Comparison of ENCODE assay signal across 1 cellular context in the genomic region with DNA sequence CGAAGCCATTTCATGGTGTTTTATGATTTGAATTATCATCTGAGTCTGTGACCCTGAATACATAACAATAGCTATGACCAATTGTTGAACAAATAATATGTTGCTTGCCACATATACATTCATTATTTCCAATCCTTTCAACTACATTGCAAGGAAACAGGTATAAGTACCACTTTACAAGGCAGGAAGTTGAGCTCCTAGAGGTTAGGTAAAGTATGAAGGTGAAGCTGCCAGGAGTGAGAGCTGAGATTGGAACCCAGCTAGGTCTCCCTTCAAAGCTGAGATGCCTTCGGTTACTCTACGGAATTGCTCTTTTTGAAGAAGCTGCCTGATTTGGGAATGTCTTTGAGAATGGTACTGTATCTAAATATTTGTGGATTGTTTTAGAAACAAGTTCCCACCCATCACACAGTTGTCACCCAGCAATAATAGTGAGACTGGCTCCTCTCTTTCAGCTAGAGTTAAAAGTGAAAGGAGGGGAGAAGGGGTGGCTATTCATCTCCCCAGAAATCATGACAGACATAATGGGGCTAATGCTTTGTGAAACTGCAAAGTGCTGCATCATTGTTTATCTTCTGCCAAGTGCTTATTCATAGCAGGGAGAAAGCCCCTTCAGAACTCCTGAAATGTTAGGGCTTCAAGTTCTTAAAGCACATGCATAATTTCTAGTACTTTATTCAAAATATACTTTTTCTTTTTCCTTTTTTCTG.
TF ChIP-seq lines count a peak whose summit lies in the region.

No MANE protein-coding gene starts in this region.

TF ChIP-seq in GM23338, 12 proteins besides CTCF, POLR2A, EP300 and RAD21 (continued from another document):
- TF ChIP-seq, protein P1, sequence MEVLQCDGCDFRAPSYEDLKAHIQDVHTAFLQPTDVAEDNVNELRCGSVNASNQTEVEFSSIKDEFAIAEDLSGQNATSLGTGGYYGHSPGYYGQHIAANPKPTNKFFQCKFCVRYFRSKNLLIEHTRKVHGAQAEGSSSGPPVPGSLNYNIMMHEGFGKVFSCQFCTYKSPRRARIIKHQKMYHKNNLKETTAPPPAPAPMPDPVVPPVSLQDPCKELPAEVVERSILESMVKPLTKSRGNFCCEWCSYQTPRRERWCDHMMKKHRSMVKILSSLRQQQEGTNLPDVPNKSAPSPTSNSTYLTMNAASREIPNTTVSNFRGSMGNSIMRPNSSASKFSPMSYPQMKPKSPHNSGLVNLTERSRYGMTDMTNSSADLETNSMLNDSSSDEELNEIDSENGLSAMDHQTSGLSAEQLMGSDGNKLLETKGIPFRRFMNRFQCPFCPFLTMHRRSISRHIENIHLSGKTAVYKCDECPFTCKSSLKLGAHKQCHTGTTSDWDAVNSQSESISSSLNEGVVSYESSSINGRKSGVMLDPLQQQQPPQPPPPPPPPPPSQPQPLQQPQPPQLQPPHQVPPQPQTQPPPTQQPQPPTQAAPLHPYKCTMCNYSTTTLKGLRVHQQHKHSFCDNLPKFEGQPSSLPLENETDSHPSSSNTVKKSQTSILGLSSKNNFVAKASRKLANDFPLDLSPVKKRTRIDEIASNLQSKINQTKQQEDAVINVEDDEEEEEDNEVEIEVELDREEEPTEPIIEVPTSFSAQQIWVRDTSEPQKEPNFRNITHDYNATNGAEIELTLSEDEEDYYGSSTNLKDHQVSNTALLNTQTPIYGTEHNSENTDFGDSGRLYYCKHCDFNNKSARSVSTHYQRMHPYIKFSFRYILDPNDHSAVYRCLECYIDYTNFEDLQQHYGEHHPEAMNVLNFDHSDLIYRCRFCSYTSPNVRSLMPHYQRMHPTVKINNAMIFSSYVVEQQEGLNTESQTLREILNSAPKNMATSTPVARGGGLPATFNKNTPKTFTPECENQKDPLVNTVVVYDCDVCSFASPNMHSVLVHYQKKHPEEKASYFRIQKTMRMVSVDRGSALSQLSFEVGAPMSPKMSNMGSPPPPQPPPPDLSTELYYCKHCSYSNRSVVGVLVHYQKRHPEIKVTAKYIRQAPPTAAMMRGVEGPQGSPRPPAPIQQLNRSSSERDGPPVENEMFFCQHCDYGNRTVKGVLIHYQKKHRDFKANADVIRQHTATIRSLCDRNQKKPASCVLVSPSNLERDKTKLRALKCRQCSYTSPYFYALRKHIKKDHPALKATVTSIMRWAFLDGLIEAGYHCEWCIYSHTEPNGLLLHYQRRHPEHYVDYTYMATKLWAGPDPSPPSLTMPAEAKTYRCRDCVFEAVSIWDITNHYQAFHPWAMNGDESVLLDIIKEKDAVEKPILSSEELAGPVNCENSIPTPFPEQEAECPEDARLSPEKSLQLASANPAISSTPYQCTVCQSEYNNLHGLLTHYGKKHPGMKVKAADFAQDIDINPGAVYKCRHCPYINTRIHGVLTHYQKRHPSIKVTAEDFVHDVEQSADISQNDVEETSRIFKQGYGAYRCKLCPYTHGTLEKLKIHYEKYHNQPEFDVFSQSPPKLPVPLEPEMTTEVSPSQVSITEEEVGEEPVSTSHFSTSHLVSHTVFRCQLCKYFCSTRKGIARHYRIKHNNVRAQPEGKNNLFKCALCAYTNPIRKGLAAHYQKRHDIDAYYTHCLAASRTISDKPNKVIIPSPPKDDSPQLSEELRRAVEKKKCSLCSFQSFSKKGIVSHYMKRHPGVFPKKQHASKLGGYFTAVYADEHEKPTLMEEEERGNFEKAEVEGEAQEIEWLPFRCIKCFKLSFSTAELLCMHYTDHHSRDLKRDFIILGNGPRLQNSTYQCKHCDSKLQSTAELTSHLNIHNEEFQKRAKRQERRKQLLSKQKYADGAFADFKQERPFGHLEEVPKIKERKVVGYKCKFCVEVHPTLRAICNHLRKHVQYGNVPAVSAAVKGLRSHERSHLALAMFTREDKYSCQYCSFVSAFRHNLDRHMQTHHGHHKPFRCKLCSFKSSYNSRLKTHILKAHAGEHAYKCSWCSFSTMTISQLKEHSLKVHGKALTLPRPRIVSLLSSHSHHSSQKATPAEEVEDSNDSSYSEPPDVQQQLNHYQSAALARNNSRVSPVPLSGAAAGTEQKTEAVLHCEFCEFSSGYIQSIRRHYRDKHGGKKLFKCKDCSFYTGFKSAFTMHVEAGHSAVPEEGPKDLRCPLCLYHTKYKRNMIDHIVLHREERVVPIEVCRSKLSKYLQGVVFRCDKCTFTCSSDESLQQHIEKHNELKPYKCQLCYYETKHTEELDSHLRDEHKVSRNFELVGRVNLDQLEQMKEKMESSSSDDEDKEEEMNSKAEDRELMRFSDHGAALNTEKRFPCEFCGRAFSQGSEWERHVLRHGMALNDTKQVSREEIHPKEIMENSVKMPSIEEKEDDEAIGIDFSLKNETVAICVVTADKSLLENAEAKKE (CRISPR knock-in tag; IDR thresholded peaks at IDR 0.05), result no peak
- TF ChIP-seq, protein P2, sequence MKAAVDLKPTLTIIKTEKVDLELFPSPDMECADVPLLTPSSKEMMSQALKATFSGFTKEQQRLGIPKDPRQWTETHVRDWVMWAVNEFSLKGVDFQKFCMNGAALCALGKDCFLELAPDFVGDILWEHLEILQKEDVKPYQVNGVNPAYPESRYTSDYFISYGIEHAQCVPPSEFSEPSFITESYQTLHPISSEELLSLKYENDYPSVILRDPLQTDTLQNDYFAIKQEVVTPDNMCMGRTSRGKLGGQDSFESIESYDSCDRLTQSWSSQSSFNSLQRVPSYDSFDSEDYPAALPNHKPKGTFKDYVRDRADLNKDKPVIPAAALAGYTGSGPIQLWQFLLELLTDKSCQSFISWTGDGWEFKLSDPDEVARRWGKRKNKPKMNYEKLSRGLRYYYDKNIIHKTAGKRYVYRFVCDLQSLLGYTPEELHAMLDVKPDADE (IDR thresholded peaks at IDR 0.05), result no peak
- no peak for TF ChIP-seq EZH2 (IDR thresholded peaks at IDR 0.05; ENCODE audit: low read depth, unreplicated experiment)
